Comparison of ENCODE assay signal across 25 cellular contexts in the genomic region with DNA sequence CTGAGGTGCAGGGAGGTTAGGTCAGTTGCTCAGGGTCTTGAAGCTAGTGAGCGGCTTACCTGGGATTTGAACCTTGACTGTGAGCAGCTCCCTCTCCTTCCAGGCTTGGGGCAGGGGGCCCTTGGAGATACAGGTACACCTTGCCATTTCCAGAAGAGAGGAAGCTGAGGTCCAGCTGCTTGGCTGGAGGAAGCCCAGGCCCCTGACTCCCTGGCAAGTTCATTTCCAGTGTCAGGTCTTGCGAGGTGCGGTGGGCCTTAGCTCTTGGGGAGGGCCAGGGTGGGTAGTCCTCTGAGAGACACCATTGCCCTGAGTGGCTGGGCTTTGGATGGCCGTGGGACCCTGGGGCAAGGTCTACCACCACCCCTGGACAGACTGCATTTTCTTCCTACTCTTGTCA.
"Had no signal": no experiment of that assay in that cellular context is flagged by ENCODE, and none has a peak within 500 bp of the region (broad histone marks: within the 10 kb centered on the region; RNA-seq: fewer than 3 reads in every experiment).

No MANE protein-coding gene starts in this region.

- H3K27me3 ChIP-seq: foreskin keratinocyte, spleen, suprapubic skin, transverse colon, upper lobe of right lung, uterus had no signal

- H3K4me1 ChIP-seq: neural progenitor cell, suprapubic skin, uterus had no signal

- H3K9me3 ChIP-seq: mucosa of descending colon, spleen, suprapubic skin, transverse colon, upper lobe of right lung, uterus had no signal

- H3K4me3 Mint-ChIP-seq: endodermal cell; immature natural killer cell; mesothelial cell of epicardium; naive B cell; natural killer cell treated with Interleukin-12 subunit alpha and Interleukin-12 subunit beta and Interleukin-15 and Interleukin-18, amount 100 ng/mL, for 72 hours; neural progenitor cell; stimulated activated naive B cell treated with anti-CD40 and anti-IgM and Interleukin-4, amounts not matched to agents 10 μg/mL and 1 μg/mL and 100 μg/mL, for 72 hours; stimulated activated naive CD8-positive, alpha-beta T cell treated with anti-CD3 and anti-CD28 coated beads, Interleukin-15, Interleukin-2, amounts not matched to agents 100 ng/mL and 50 ng/mL, for 24 hours had no signal

- H3K36me3 ChIP-seq: neural progenitor cell, spleen, suprapubic skin, transverse colon, upper lobe of right lung, uterus had no signal

- H3K9me3 Mint-ChIP-seq: endodermal cell; immature natural killer cell; mesothelial cell of epicardium; naive B cell; natural killer cell treated with Interleukin-12 subunit alpha and Interleukin-12 subunit beta and Interleukin-15 and Interleukin-18, amount 100 ng/mL, for 72 hours; neural progenitor cell; stimulated activated naive B cell treated with anti-CD40 and anti-IgM and Interleukin-4, amounts not matched to agents 10 μg/mL and 1 μg/mL and 100 μg/mL, for 72 hours; stimulated activated naive CD8-positive, alpha-beta T cell treated with anti-CD3 and anti-CD28 coated beads, Interleukin-15, Interleukin-2, amounts not matched to agents 100 ng/mL and 50 ng/mL, for 24 hours had no signal

- H3K27me3 Mint-ChIP-seq: naive B cell; stimulated activated naive B cell treated with anti-CD40 and anti-IgM and Interleukin-4, amounts not matched to agents 10 μg/mL and 1 μg/mL and 100 μg/mL, for 72 hours; stimulated activated naive CD8-positive, alpha-beta T cell treated with anti-CD3 and anti-CD28 coated beads, Interleukin-15, Interleukin-2, amounts not matched to agents 100 ng/mL and 50 ng/mL, for 24 hours had no signal

- H3K27ac ChIP-seq: epithelial cell of prostate, foreskin keratinocyte, neural progenitor cell, parathyroid adenoma, skin epidermis, spleen, suprapubic skin, upper lobe of right lung, uterus had no signal

- H3K36me3 Mint-ChIP-seq: mesothelial cell of epicardium; naive B cell; natural killer cell treated with Interleukin-12 subunit alpha and Interleukin-12 subunit beta and Interleukin-15 and Interleukin-18, amount 100 ng/mL, for 72 hours; neural progenitor cell had no signal

- H3K4me3 ChIP-seq: mucosa of descending colon, neural progenitor cell, skin epidermis, spleen, suprapubic skin, transverse colon, upper lobe of right lung, uterus had no signal

- H3K27ac Mint-ChIP-seq: endodermal cell; immature natural killer cell; mesothelial cell of epicardium; naive B cell; natural killer cell treated with Interleukin-12 subunit alpha and Interleukin-12 subunit beta and Interleukin-15 and Interleukin-18, amount 100 ng/mL, for 72 hours; neural progenitor cell; progenitor cell of endocrine pancreas; stimulated activated naive B cell treated with anti-CD40 and anti-IgM and Interleukin-4, amounts not matched to agents 10 μg/mL and 1 μg/mL and 100 μg/mL, for 72 hours; stimulated activated naive CD8-positive, alpha-beta T cell treated with anti-CD3 and anti-CD28 coated beads, Interleukin-15, Interleukin-2, amounts not matched to agents 100 ng/mL and 50 ng/mL, for 24 hours had no signal

- DNase-seq: cerebellar nuclear complex; effector CD8-positive, alpha-beta T cell; endodermal cell; foreskin keratinocyte; hypothalamus; immature natural killer cell; mesenchymal stem cell; mucosa of descending colon; naive B cell; right cardiac atrium; spleen; stimulated activated CD4-positive, alpha-beta T cell treated with anti-CD3 and anti-CD28 coated beads, Interleukin-4, amount 100 ng/mL, for 4 hours; stimulated activated naive B cell treated with anti-CD40 and anti-IgM and Interleukin-4, amounts not matched to agents 10 μg/mL and 1 μg/mL and 100 μg/mL, for 72 hours; transverse colon; upper lobe of right lung; uterus had no signal

- H3K4me1 Mint-ChIP-seq: immature natural killer cell, mesothelial cell of epicardium, neural progenitor cell had no signal
